Comparison of ENCODE assay signal across 14 cellular contexts in genomic region chr9:115109486-115109885, GRCh38. TPM values are rescaled to one million over a fixed set of nuclear protein-coding genes. Genes with fewer than 3 reads are reported as not detected.
DNase-seq lines count a peak whose midpoint lies in the region; ATAC-seq and TF ChIP-seq lines count a peak whose summit lies in the region.
"Had no signal": no experiment of that assay in that cellular context is flagged by ENCODE, and none has a peak within 500 bp of the region (broad histone marks: within the 10 kb centered on the region; RNA-seq: fewer than 3 reads in every experiment).

No MANE protein-coding gene starts in this region.

- no peak for TF ChIP-seq CTCF in fibroblast of mammary gland (conservative IDR thresholded peaks at IDR 0.05; ENCODE audit: control insufficient read depth, insufficient read depth, low read depth, low read length)

- peak; percentile 54 for DNase-seq in GM03348 (ENCODE audit: low spot score)
- DNase-seq in SJSA1 (ENCODE audit: low read depth in 1 of 2, low spot score in 2 of 2) = peak; percentile 57 to 60
- DNase-seq in fibroblast of mammary gland (ENCODE audit: low read depth) = peak; percentile 70
- no peak for DNase-seq in NCI-H2081 treated with DMSO at 0.1 percent for 48 hours (lab: John Stamatoyannopoulos, UW)
- DNase-seq in NCI-H1105 (lab: John Stamatoyannopoulos, UW) = no peak
- DNase-seq: CD8-positive, alpha-beta memory T cell; left cardiac atrium; natural killer cell; SHP77 treated with DMSO at 0.1 percent for 48 hours had no signal

- peaks cover 39% of the 10 kb centered on the region for H3K4me1 ChIP-seq in SJSA1 (replicated peaks)
- peaks cover 55% of the 10 kb centered on the region for H3K4me1 ChIP-seq in rectal smooth muscle tissue (ENCODE audit: control insufficient read depth, insufficient read depth, low read length)

- H3K27ac ChIP-seq in SJSA1 (no peak overlapping the region), rectal smooth muscle tissue (ENCODE audit: low read depth, low read length) (peak overlapping the region; percentile 59)

- no peaks in the 10 kb centered on the region for H3K9me3 ChIP-seq in SJSA1 (replicated peaks)

- no peak overlapping the region for H3K4me3 ChIP-seq in SJSA1
- H3K4me3 ChIP-seq in fibroblast of mammary gland (ENCODE audit: control insufficient read depth, low read depth, low read length) = no peak overlapping the region
- no peak overlapping the region for H3K4me3 ChIP-seq in rectal smooth muscle tissue (ENCODE audit: low read length)
- H3K4me3 ChIP-seq: K562 had no signal

- no peak for ATAC-seq in GM18873 (IDR thresholded peaks at IDR 0.05; ENCODE audit: low FRiP score, unreplicated experiment)
- ATAC-seq in GM18498 (IDR thresholded peaks at IDR 0.05; ENCODE audit: unreplicated experiment) = no peak
- ATAC-seq: K562, natural killer cell, sciatic nerve had no signal

- H3K27me3 ChIP-seq in SJSA1 (replicated peaks) (no peaks in the 10 kb centered on the region), rectal smooth muscle tissue (ENCODE audit: control insufficient read depth, insufficient read depth, low read length) (no peaks in the 10 kb centered on the region)

- H3K9ac ChIP-seq in rectal smooth muscle tissue (ENCODE audit: low read length) = no peak overlapping the region

- H3K36me3 ChIP-seq in SJSA1 (no peaks in the 10 kb centered on the region), rectal smooth muscle tissue (ENCODE audit: control insufficient read depth, insufficient read depth, low read length) (no peaks in the 10 kb centered on the region)

RNA-seq across cellular contexts. Expression of gene TNC, which starts 8.5 kb away (rescaled TPM):
- 35.7 and 37.6 TPM in 2 replicates for total RNA-seq in SJSA1 (2014; rRNA removed; shearing (Covaris generic))
- total RNA-seq: natural killer cell had no signal

Comparison
In these comparisons a context has a peak if more than half of its experiments do, and no peak if none do; other contexts are left out.
1. DNase-seq: peak in GM03348 (single experiment), SJSA1 (2 of 2) and fibroblast of mammary gland (single experiment); none in NCI-H2081 treated with DMSO at 0.1 percent for 48 hours (single experiment) and NCI-H1105 (single experiment).